1 cellular context compared by ENCODE assay signal in genomic region chr9:133935328-133936040, GRCh38.
TF ChIP-seq lines count a peak whose summit lies in the region.

No MANE protein-coding gene starts in this region.

TF ChIP-seq in GM12878, 131 proteins besides CTCF, POLR2A, EP300 and RAD21 (continued from another document):
- no peak for TF ChIP-seq ZNF687 (IDR thresholded peaks at IDR 0.05)
- TF ChIP-seq IRF3 (IDR thresholded peaks at IDR 0.05), result no peak
- TF ChIP-seq CBX5 (IDR thresholded peaks at IDR 0.05; ENCODE audit: low read depth), result no peak
- no peak for TF ChIP-seq LARP7 (IDR thresholded peaks at IDR 0.05)
- TF ChIP-seq RFX5 (IDR thresholded peaks at IDR 0.05; ENCODE audit: low read depth, low read length), result no peak
- TF ChIP-seq SUZ12 (IDR thresholded peaks at IDR 0.05; ENCODE audit: unreplicated experiment), result no peak
- no peak for TF ChIP-seq SIN3A (IDR thresholded peaks at IDR 0.05; ENCODE audit: low read depth, low read length)
- no peak for TF ChIP-seq CEBPZ (IDR thresholded peaks at IDR 0.05; ENCODE audit: low read depth, low read length)
- no peak for TF ChIP-seq TCF3 (IDR thresholded peaks at IDR 0.05; ENCODE audit: borderline replicate concordance, insufficient read depth, low read depth, low read length)
- no peak for TF ChIP-seq FOXM1 (IDR thresholded peaks at IDR 0.05; ENCODE audit: low read depth, low read length)
- TF ChIP-seq EGR1 (IDR thresholded peaks at IDR 0.05; ENCODE audit: borderline replicate concordance in 1 of 2, low read depth in 2 of 2, low read length in 2 of 2), result no peak
- no peak for TF ChIP-seq CHD2 (IDR thresholded peaks at IDR 0.05; ENCODE audit: borderline replicate concordance, low read depth, low read length)
- no peak for TF ChIP-seq SKIL (IDR thresholded peaks at IDR 0.05; ENCODE audit: low read depth, poor library complexity, severe bottlenecking)
